ENCODE assay signal across 11 cellular contexts in genomic region chr10:72219229-72219814, GRCh38. TPM values are rescaled to one million over a fixed set of nuclear protein-coding genes. Genes with fewer than 3 reads are reported as not detected.
A peak's percentile ranks its signal among the peaks of the same experiment; 100 is the strongest.
DNase-seq lines count a peak whose midpoint lies in the region; TF ChIP-seq lines count a peak whose summit lies in the region.
"Had no signal": no experiment of that assay in that cellular context is flagged by ENCODE, and none has a peak within 500 bp of the region (broad histone marks: within the 10 kb centered on the region; RNA-seq: fewer than 3 reads in every experiment).

No MANE protein-coding gene starts in this region.

- peak overlapping the region in 7 of 11 experiments; percentile 12 to 36 (median 18); a peak in 7 of 22 replicates for H3K9ac ChIP-seq in BLaER1 treated with 17β-estradiol and CSF1 and Interleukin-3, amounts not matched to agents 10 nM and 100 nM
- H3K9ac ChIP-seq in Loucy (ENCODE audit: low read depth, low read length, poor library complexity, severe bottlenecking) (no peak overlapping the region), parathyroid adenoma (no peak overlapping the region)

- H4K20me1 ChIP-seq in BLaER1 treated with 17β-estradiol and CSF1 and Interleukin-3, amounts not matched to agents 10 nM and 100 nM, result peaks cover 0 to 27% (median 5%) of the 10 kb centered on the region in 11 experiments; a peak in 10 of 22 replicates
- peaks cover 22% of the 10 kb centered on the region for H4K20me1 ChIP-seq in Loucy (ENCODE audit: insufficient read depth, low read length, poor library complexity, severe bottlenecking)

- no peak for DNase-seq in NCI-H226
- DNase-seq in dermis blood vessel endothelial cell, result no peak
- DNase-seq in WERI-Rb-1, result no peak
- DNase-seq in NCI-H748 (lab: John Stamatoyannopoulos, UW; ENCODE audit: unreplicated experiment), result no peak
- DNase-seq: DMS79, NCI-H345, nucleus accumbens had no signal

- H3F3A ChIP-seq in Loucy (ENCODE audit: low read depth), result peaks cover 10% of the 10 kb centered on the region; the same call in 1 of the 2 replicates

- no peaks in the 10 kb centered on the region for H3K9me2 ChIP-seq in Loucy (replicated peaks; ENCODE audit: low read depth, low read length)

- peaks cover 45 to 66% (median 56%) of the 10 kb centered on the region in 10 experiments for H3K4me1 ChIP-seq in BLaER1 treated with 17β-estradiol and CSF1 and Interleukin-3, amounts not matched to agents 10 nM and 100 nM
- H3K4me1 ChIP-seq in Loucy (ENCODE audit: insufficient read depth, low read length, poor library complexity, severe bottlenecking) (peaks cover 43% of the 10 kb centered on the region), parathyroid adenoma (peaks cover 13% of the 10 kb centered on the region)

- TF ChIP-seq CTCF in Loucy (conservative IDR thresholded peaks at IDR 0.05; ENCODE audit: low read length), result no peak
- TF ChIP-seq CTCF in parathyroid adenoma (IDR thresholded peaks at IDR 0.05), result no peak
- no peak for TF ChIP-seq CTCF in WERI-Rb-1 (IDR thresholded peaks at IDR 0.05; ENCODE audit: low read depth, low read length)

- H3K79me2 ChIP-seq in Loucy (ENCODE audit: insufficient read depth, low read length) (peaks cover 59% of the 10 kb centered on the region), parathyroid adenoma (peaks cover 30% of the 10 kb centered on the region)

- peak overlapping the region in 10 of 11 experiments; percentile 33 to 96 (median 68); a peak in 16 of 22 replicates for H3K4me2 ChIP-seq in BLaER1 treated with 17β-estradiol and CSF1 and Interleukin-3, amounts not matched to agents 10 nM and 100 nM
- H3K4me2 ChIP-seq in Loucy (ENCODE audit: low read depth, low read length, poor library complexity, severe bottlenecking) (peak overlapping the region; percentile 32), parathyroid adenoma (ENCODE audit: low read length) (peak overlapping the region; percentile 26)

- peaks cover 16 to 34% (median 25%) of the 10 kb centered on the region in 11 experiments for H3K36me3 ChIP-seq in BLaER1 treated with 17β-estradiol and CSF1 and Interleukin-3, amounts not matched to agents 10 nM and 100 nM
- H3K36me3 ChIP-seq in Loucy (ENCODE audit: insufficient read depth, low read length) (peaks cover 3% of the 10 kb centered on the region; the same call in 1 of the 2 replicates), parathyroid adenoma (ENCODE audit: control insufficient read depth, insufficient read depth, low read length) (no peaks in the 10 kb centered on the region), WERI-Rb-1 (peaks cover 21% of the 10 kb centered on the region)

- no peak overlapping the region for H3K4me3 ChIP-seq in BLaER1 treated with 17β-estradiol and CSF1 and Interleukin-3, amounts not matched to agents 10 nM and 100 nM
- H3K4me3 ChIP-seq in Loucy (ENCODE audit: low read length, poor library complexity, severe bottlenecking) (peak overlapping the region; percentile 10), parathyroid adenoma (ENCODE audit: low read depth, low read length) (no peak overlapping the region), WERI-Rb-1 (ENCODE audit: low read depth, low read length) (no peak overlapping the region)

- H3K27me3 ChIP-seq in BLaER1 treated with 17β-estradiol and CSF1 and Interleukin-3, amounts not matched to agents 10 nM and 100 nM, result no peaks in the 10 kb centered on the region
- no peaks in the 10 kb centered on the region for H3K27me3 ChIP-seq in Loucy (ENCODE audit: insufficient read depth, low read length, poor library complexity, severe bottlenecking)
- no peaks in the 10 kb centered on the region for H3K27me3 ChIP-seq in parathyroid adenoma (ENCODE audit: control insufficient read depth, insufficient read depth, low read length)
- H3K27me3 ChIP-seq in WERI-Rb-1 (ENCODE audit: insufficient read depth, low read depth, severe bottlenecking), result no peaks in the 10 kb centered on the region

- H3K27ac ChIP-seq in BLaER1 treated with 17β-estradiol and CSF1 and Interleukin-3, amounts not matched to agents 10 nM and 100 nM, result peak overlapping the region in 10 of 11 experiments; percentile 4 to 55 (median 40); a peak in 15 of 22 replicates
- peak overlapping the region; percentile 69 for H3K27ac ChIP-seq in cingulate gyrus (ENCODE audit: low read depth, low read length)
- no peak overlapping the region for H3K27ac ChIP-seq in parathyroid adenoma
- H3K27ac ChIP-seq in WERI-Rb-1, result no peak overlapping the region

- H2AFZ ChIP-seq in Loucy (ENCODE audit: low read length) (no peak overlapping the region), parathyroid adenoma (no peak overlapping the region)

- H3K9me3 ChIP-seq in BLaER1 treated with 17β-estradiol and CSF1 and Interleukin-3, amounts not matched to agents 10 nM and 100 nM (replicated peaks in 1 of 11), result no peaks in the 10 kb centered on the region
- H3K9me3 ChIP-seq in Loucy (ENCODE audit: insufficient read depth, low read depth, low read length) (no peaks in the 10 kb centered on the region), parathyroid adenoma (ENCODE audit: control insufficient read depth, low read length) (no peaks in the 10 kb centered on the region), WERI-Rb-1 (ENCODE audit: severe bottlenecking) (no peaks in the 10 kb centered on the region)

RNA-seq across cellular contexts. Expression of gene ASCC1, which starts 3.2 kb away (rescaled TPM):
- total RNA-seq in dermis blood vessel endothelial cell, result 33.5 and 38.3 TPM in 2 replicates

RNA-seq across cellular contexts. Expression of gene ANAPC16, which starts 3.5 kb away (rescaled TPM):
- total RNA-seq in dermis blood vessel endothelial cell, result 51.5 and 54.5 TPM in 2 replicates

RNA-seq across cellular contexts. Expression of gene DDIT4, which starts 54.4 kb away (rescaled TPM):
- total RNA-seq in dermis blood vessel endothelial cell, result 146 and 173 TPM in 2 replicates

Comparison
In these comparisons a context has a peak if more than half of its experiments do, and no peak if none do; other contexts are left out.
1. H3K27ac ChIP-seq: peak in BLaER1 treated with 17β-estradiol and CSF1 and Interleukin-3, amounts not matched to agents 10 nM and 100 nM (10 of 11) and cingulate gyrus (single experiment); none in parathyroid adenoma (single experiment) and WERI-Rb-1 (single experiment).
2. H3K9ac ChIP-seq: peak in BLaER1 treated with 17β-estradiol and CSF1 and Interleukin-3, amounts not matched to agents 10 nM and 100 nM (7 of 11); none in Loucy (single experiment) and parathyroid adenoma (single experiment).
3. Peak in every context shown above with its lines, with median percentiles within 50 percentile points of each other: H3K4me2 ChIP-seq.